ENCODE assay signal across 8 cellular contexts in genomic region chr15:52005748-52006701, GRCh38. TPM values are rescaled to one million over a fixed set of nuclear protein-coding genes. Genes with fewer than 3 reads are reported as not detected.
DNase-seq lines count a peak whose midpoint lies in the region; ATAC-seq, FAIRE-seq and TF ChIP-seq lines count a peak whose summit lies in the region.

No MANE protein-coding gene starts in this region.

- no peak overlapping the region for H3K4me3 Mint-ChIP-seq in naive thymus-derived CD8-positive, alpha-beta T cell

- H3K4me2 ChIP-seq in IMR-90 (ENCODE audit: low read depth, low read length): no peak overlapping the region
- H3K4me2 ChIP-seq in endothelial cell of umbilical vein (ENCODE audit: insufficient read depth, low read length): peak overlapping the region; percentile 74

- H2BK20ac ChIP-seq in IMR-90 (ENCODE audit: low read depth, low read length): peak overlapping the region; percentile 28; the same call in 1 of the 2 replicates

- CTCF ChIA-PET in IMR-90 (lab: Yijun Ruan, JAX) (interaction anchor here (0.6 kb wide), 1 partner anchor 100 kb away, joined by 3 read pairs; no protein-coding TSS in a partner anchor), endothelial cell of umbilical vein (lab: Charles Lee) (interaction anchor here (0.9 to 2.5 kb wide), 4 partner anchors 10 to 21 kb away, joined by 3 to 10 read pairs (median 3); no protein-coding TSS in a partner anchor)

- no peaks in the 10 kb centered on the region for H3K79me1 ChIP-seq in IMR-90 (ENCODE audit: low read depth in 1 of 2, low read length in 2 of 2)

- no peak overlapping the region for H2AK5ac ChIP-seq in IMR-90 (ENCODE audit: low read depth, low read length)

- no peaks in the 10 kb centered on the region for H3K36me3 Mint-ChIP-seq in naive thymus-derived CD8-positive, alpha-beta T cell

- ATAC-seq in GM21447 (IDR thresholded peaks at IDR 0.05; ENCODE audit: unreplicated experiment) (peak; percentile 68), IMR-90 (ENCODE audit: low read depth) (peak; percentile 89), body of pancreas (no peak)
- no peak for ATAC-seq in naive thymus-derived CD8-positive, alpha-beta T cell

- no peaks in the 10 kb centered on the region for H3K9me3 Mint-ChIP-seq in naive thymus-derived CD8-positive, alpha-beta T cell

- no peak overlapping the region; the same call in 1 of the 2 replicates for H4K5ac ChIP-seq in IMR-90 (ENCODE audit: low read depth, low read length)

- no peak overlapping the region for H3K27ac ChIP-seq in IMR-90 (ENCODE audit: insufficient read depth, low read length)
- H3K27ac ChIP-seq in endothelial cell of umbilical vein (ENCODE audit: insufficient read depth, low read depth, low read length): peak overlapping the region; percentile 80
- no peak overlapping the region for H3K27ac ChIP-seq in body of pancreas

- no peaks in the 10 kb centered on the region for H3K27me3 ChIP-seq in IMR-90 (ENCODE audit: control insufficient read depth, insufficient read depth, low read length)
- no peaks in the 10 kb centered on the region for H3K27me3 ChIP-seq in endothelial cell of umbilical vein (ENCODE audit: control insufficient read depth in 2 of 2, insufficient read depth in 2 of 2, low read length in 2 of 2)
- H3K27me3 ChIP-seq in body of pancreas: no peaks in the 10 kb centered on the region

- H3K9me3 ChIP-seq in IMR-90 (ENCODE audit: control insufficient read depth, insufficient read depth, low read length): no peaks in the 10 kb centered on the region
- H3K9me3 ChIP-seq in endothelial cell of umbilical vein (replicated peaks; ENCODE audit: control insufficient read depth, insufficient read depth, low read length): no peaks in the 10 kb centered on the region
- no peaks in the 10 kb centered on the region for H3K9me3 ChIP-seq in body of pancreas

- H2AK9ac ChIP-seq in IMR-90 (replicated peaks; ENCODE audit: low read depth, low read length, poor library complexity): no peak overlapping the region

- dilution Hi-C loops in IMR-90 (cut with HindIII; ENCODE audit: low sequenced_read_pairs, unreplicated experiment): no loop called here
- dilution Hi-C loops in endothelial cell of umbilical vein (cut with MboI; ENCODE audit: extremely low pct_ligation_motif_present, low sequenced_read_pairs): no loop called here

- peaks cover 4% of the 10 kb centered on the region; the same call in 1 of the 2 replicates for H3K4me1 ChIP-seq in IMR-90 (ENCODE audit: control insufficient read depth, insufficient read depth, low read length)
- H3K4me1 ChIP-seq in endothelial cell of umbilical vein (ENCODE audit: control insufficient read depth, extremely low read depth, insufficient read depth, low read length): peaks cover 46% of the 10 kb centered on the region
- H3K4me1 ChIP-seq in body of pancreas: peaks cover 6% of the 10 kb centered on the region

- BruUV-seq in IMR-90 (replicated peaks; lab: Mats Ljungman, UMichigan) (no TSS peak), endothelial cell of umbilical vein (replicated peaks; lab: Mats Ljungman, UMichigan) (no TSS peak)

- peak; percentile 77 for DNase-seq in GM12864 (ENCODE audit: low read depth)
- peak; percentile 85 for DNase-seq in IMR-90
- peak; percentile 87 for DNase-seq in endothelial cell of umbilical vein (ENCODE audit: low read depth, low spot score)
- DNase-seq in body of pancreas: no peak
- DNase-seq in naive thymus-derived CD8-positive, alpha-beta T cell: no peak
- no peak for DNase-seq in GM19240 (ENCODE audit: insufficient read length, low spot score)
- no peak for DNase-seq in NOMO-1 treated with dmso at 0.1 percent for 144 hours (lab: John Stamatoyannopoulos, UW; ENCODE audit: unreplicated experiment)

- H3K14ac ChIP-seq in IMR-90 (replicated peaks; ENCODE audit: low read depth, low read length): no peak overlapping the region

- peak overlapping the region; percentile 1 for H2BK5ac ChIP-seq in IMR-90 (ENCODE audit: low read depth, low read length, poor library complexity, severe bottlenecking)

- H3K56ac ChIP-seq in IMR-90 (ENCODE audit: extremely low read depth, insufficient read depth, low read length): no peak overlapping the region

- H2AFZ ChIP-seq in IMR-90 (replicated peaks; ENCODE audit: low read length, poor library complexity) (no peak overlapping the region), endothelial cell of umbilical vein (ENCODE audit: low read depth, low read length) (peak overlapping the region; percentile 53)

- peak; percentile 88 for FAIRE-seq in endothelial cell of umbilical vein (lab: Jason Lieb, UNC)

- 100% methylated on average over 1 of the region's 5 CpGs; no CpG with 5 or more reads in 1 of the 2 experiments for WGBS in IMR-90 (ENCODE audit: extremely low coverage in 2 of 2, insufficient read length in 1 of 2), 2 experiments
- WGBS in body of pancreas, 2 donors: 78 to 79% methylated on average over 5 of the region's 5 CpGs

- TF ChIP-seq RAD21 in IMR-90 (IDR thresholded peaks at IDR 0.05; ENCODE audit: low read length): no peak

- H3K36me3 ChIP-seq in IMR-90 (ENCODE audit: control insufficient read depth, insufficient read depth, low read length) (no peaks in the 10 kb centered on the region), endothelial cell of umbilical vein (ENCODE audit: control insufficient read depth in 2 of 2, extremely low read depth in 1 of 2, insufficient read depth in 2 of 2, low read length in 2 of 2) (no peaks in the 10 kb centered on the region), body of pancreas (replicated peaks in 1 of 2; ENCODE audit: insufficient read depth in 1 of 2, low read depth in 2 of 2) (no peaks in the 10 kb centered on the region)

- H3K9me1 ChIP-seq in IMR-90 (ENCODE audit: insufficient read depth, low read length) (no peaks in the 10 kb centered on the region), endothelial cell of umbilical vein (replicated peaks; ENCODE audit: control insufficient read depth, extremely low read depth, insufficient read depth, low read length) (no peaks in the 10 kb centered on the region)

- TF ChIP-seq CTCF in GM12864 (IDR thresholded peaks at IDR 0.05; ENCODE audit: low read depth, low read length, missing control alignments): no peak
- no peak for TF ChIP-seq CTCF in IMR-90 (conservative IDR thresholded peaks at IDR 0.05; ENCODE audit: low read depth, low read length)
- TF ChIP-seq CTCF in endothelial cell of umbilical vein (IDR thresholded peaks at IDR 0.05; ENCODE audit: extremely low read depth in 1 of 2, insufficient read depth in 1 of 2, low read depth in 1 of 2, low read length in 2 of 2): no peak
- no peak for TF ChIP-seq CTCF in body of pancreas (IDR thresholded peaks at IDR 0.05)

- H3K4me3 ChIP-seq in GM12864 (ENCODE audit: low read depth, low read length): no peak overlapping the region; the same call in 1 of the 2 replicates
- H3K4me3 ChIP-seq in IMR-90 (ENCODE audit: insufficient read depth, low read depth, low read length): no peak overlapping the region
- no peak overlapping the region for H3K4me3 ChIP-seq in endothelial cell of umbilical vein (replicated peaks in 1 of 3; ENCODE audit: insufficient read depth in 1 of 3, low read depth in 1 of 3, low read length in 3 of 3)
- H3K4me3 ChIP-seq in body of pancreas: no peak overlapping the region

- no peak overlapping the region for H3K23ac ChIP-seq in IMR-90 (ENCODE audit: low read depth, low read length)

- in situ Hi-C loops in IMR-90 (cut with MboI; ENCODE audit: low sequenced_read_pairs): loop anchor here (25.0 kb wide), 1 partner anchor 656 kb away; no protein-coding TSS in a partner anchor

- intact Hi-C loops in IMR-90 (cut with micrococcal nuclease): no loop called here
- intact Hi-C loops in endothelial cell of umbilical vein (cut with micrococcal nuclease): loop anchor here (1.0 kb wide), 3 partner anchors 13 to 24 kb away; partner anchors contain the start of gene MAPK6
- intact Hi-C loops in body of pancreas (cut with DNase I): no loop called here

- no peak overlapping the region for H3K18ac ChIP-seq in IMR-90 (ENCODE audit: low read depth, low read length)

- H3K4ac ChIP-seq in IMR-90 (ENCODE audit: low read depth, low read length): no peak overlapping the region

- H4K20me1 ChIP-seq in IMR-90 (ENCODE audit: insufficient read depth, low read length) (no peaks in the 10 kb centered on the region), endothelial cell of umbilical vein (replicated peaks; ENCODE audit: control insufficient read depth, extremely low read depth, insufficient read depth, low read length) (no peaks in the 10 kb centered on the region)

- H2BK15ac ChIP-seq in IMR-90 (ENCODE audit: low read depth, low read length): no peak overlapping the region

- no peaks in the 10 kb centered on the region for H3K27me3 Mint-ChIP-seq in naive thymus-derived CD8-positive, alpha-beta T cell

- H3K79me2 ChIP-seq in endothelial cell of umbilical vein (ENCODE audit: control insufficient read depth, insufficient read depth, low read length): no peaks in the 10 kb centered on the region

- H2BK120ac ChIP-seq in IMR-90 (ENCODE audit: low read depth, low read length): no peak overlapping the region

- POLR2A ChIA-PET in IMR-90 (lab: Charles Lee; ENCODE audit: unreplicated experiment) (no interaction called here), endothelial cell of umbilical vein (lab: Charles Lee) (no interaction called here)
- POLR2A ChIA-PET in naive thymus-derived CD8-positive, alpha-beta T cell (lab: Charles Lee): interaction anchor here (1.2 kb wide), 1 partner anchor 13 kb away, joined by 3 read pairs; the partner anchor contains the start of gene MAPK6

- no peak overlapping the region for H3K27ac Mint-ChIP-seq in naive thymus-derived CD8-positive, alpha-beta T cell

- H3K4me1 Mint-ChIP-seq in naive thymus-derived CD8-positive, alpha-beta T cell: peaks cover 5 to 13% (median 12%) of the 10 kb centered on the region in 4 donors

- no peak for TF ChIP-seq POLR2A in IMR-90 (IDR thresholded peaks at IDR 0.05; ENCODE audit: low read depth, low read length)
- no peak for TF ChIP-seq POLR2A in endothelial cell of umbilical vein (IDR thresholded peaks at IDR 0.05; ENCODE audit: low read depth, low read length)
- TF ChIP-seq POLR2A in body of pancreas (IDR thresholded peaks at IDR 0.05): no peak

- no peak overlapping the region for H4K91ac ChIP-seq in IMR-90 (ENCODE audit: insufficient read depth, low read depth, low read length)

- H4K8ac ChIP-seq in IMR-90 (ENCODE audit: low read depth in 2 of 2, low read length in 2 of 2): no peak overlapping the region

- no peak overlapping the region for H3K9ac ChIP-seq in IMR-90 (ENCODE audit: low read depth, low read length)
- H3K9ac ChIP-seq in endothelial cell of umbilical vein (replicated peaks; ENCODE audit: extremely low read depth, insufficient read depth, low read length): peak overlapping the region; percentile 18

RNA-seq across cellular contexts. Expression of gene MAPK6, which starts 13.0 kb away (rescaled TPM):
- total RNA-seq in IMR-90 (2012; rRNA removed) (60.6 and 84.2 TPM in 2 replicates), endothelial cell of umbilical vein (35.7 and 37.4 TPM in 2 replicates), body of pancreas (10 to 100 TPM in 1 of 2 donors, 1 to 10 TPM in 1; 7.3 to 25.4 TPM)
- polyA plus RNA-seq in IMR-90 (2012; rRNA removed) (17.9 and 22.6 TPM in 2 replicates), endothelial cell of umbilical vein (7.3 and 10.9 TPM in 2 replicates)
- polyA plus RNA-seq in IMR-90 (2012; cell fraction: cytosol; rRNA removed): 5.0 and 5.8 TPM in 2 replicates
- polyA plus RNA-seq in IMR-90 (2012; cell fraction: nucleus; rRNA removed; ENCODE audit: low replicate concordance): 2.0 and 13.3 TPM in 2 replicates
- polyA plus RNA-seq in endothelial cell of umbilical vein (2011; cell fraction: cytosol; rRNA removed): 12.3 and 14.2 TPM in 2 replicates
- 14.5 and 17.0 TPM in 2 replicates for polyA plus RNA-seq in endothelial cell of umbilical vein (2011; cell fraction: nucleus; rRNA removed)
- polyA plus RNA-seq in endothelial cell of umbilical vein (2012): 25.8 and 32.0 TPM in 2 replicates
- 33.4 and 34.5 TPM in 2 replicates for polyA minus RNA-seq in endothelial cell of umbilical vein
- 25.5 TPM for polyA minus RNA-seq in endothelial cell of umbilical vein (2011; cell fraction: cytosol; rRNA and poly(A)+ RNA removed)
- polyA minus RNA-seq in endothelial cell of umbilical vein (2011; cell fraction: nucleus; rRNA and poly(A)+ RNA removed): 18.8 and 27.0 TPM in 2 replicates
- total RNA-seq in naive thymus-derived CD8-positive, alpha-beta T cell: 10 to 100 TPM; 19.8 to 21.7 TPM
- 1 to 10 TPM; 5.3 to 6.3 (median 5.4) TPM for polyA plus RNA-seq in naive thymus-derived CD8-positive, alpha-beta T cell

RNA-seq across cellular contexts. Expression of gene LEO1, which starts 34.4 kb away (rescaled TPM):
- total RNA-seq in IMR-90 (2012; rRNA removed): 11.5 and 30.3 TPM in 2 replicates
- polyA plus RNA-seq in IMR-90 (2012; rRNA removed): 7.7 and 9.0 TPM in 2 replicates
- polyA plus RNA-seq in IMR-90 (2012; cell fraction: cytosol; rRNA removed): 1.0 and 2.2 TPM in 2 replicates
- 0.42 and 3.6 TPM in 2 replicates for polyA plus RNA-seq in IMR-90 (2012; cell fraction: nucleus; rRNA removed; ENCODE audit: low replicate concordance)
- total RNA-seq in endothelial cell of umbilical vein: 22.6 and 28.0 TPM in 2 replicates
- 0.91 and 1.3 TPM in 2 replicates for polyA plus RNA-seq in endothelial cell of umbilical vein
- polyA plus RNA-seq in endothelial cell of umbilical vein (2011; cell fraction: cytosol; rRNA removed): 5.1 and 6.9 TPM in 2 replicates
- 6.1 and 6.3 TPM in 2 replicates for polyA plus RNA-seq in endothelial cell of umbilical vein (2011; cell fraction: nucleus; rRNA removed)
- 24.9 and 34.0 TPM in 2 replicates for polyA plus RNA-seq in endothelial cell of umbilical vein (2012)
- polyA minus RNA-seq in endothelial cell of umbilical vein: 4.8 and 6.1 TPM in 2 replicates
- polyA minus RNA-seq in endothelial cell of umbilical vein (2011; cell fraction: cytosol; rRNA and poly(A)+ RNA removed): 5.0 TPM
- 5.7 and 6.8 TPM in 2 replicates for polyA minus RNA-seq in endothelial cell of umbilical vein (2011; cell fraction: nucleus; rRNA and poly(A)+ RNA removed)
- 1 to 10 TPM; 5.7 to 9.9 TPM for total RNA-seq in body of pancreas
- 10 to 100 TPM; 20.2 to 20.9 TPM for total RNA-seq in naive thymus-derived CD8-positive, alpha-beta T cell
- polyA plus RNA-seq in naive thymus-derived CD8-positive, alpha-beta T cell: 10 to 100 TPM; 15.0 to 26.5 (median 19.6) TPM

Comparison
In these comparisons a context has a peak if more than half of its experiments do, and no peak if none do; other contexts are left out.
1. DNase-seq: peak in GM12864 (single experiment), IMR-90 (single experiment) and endothelial cell of umbilical vein (single experiment); none in body of pancreas (0 of 4), naive thymus-derived CD8-positive, alpha-beta T cell (0 of 10), GM19240 (single experiment) and NOMO-1 treated with dmso at 0.1 percent for 144 hours (single experiment).
2. ATAC-seq: peak in GM21447 (single experiment) and IMR-90 (single experiment); none in body of pancreas (single experiment) and naive thymus-derived CD8-positive, alpha-beta T cell (0 of 2).